1 cellular context compared by ENCODE assay signal in genomic region chr12:108090107-108090899, GRCh38.
TF ChIP-seq lines count a peak whose summit lies in the region.

No MANE protein-coding gene starts in this region.

TF ChIP-seq in WTC11, 78 proteins besides CTCF, POLR2A, EP300 and RAD21 (continued from another document):
- TF ChIP-seq ZSCAN18 (CRISPR knock-in tag; IDR thresholded peaks at IDR 0.05): no peak
- no peak for TF ChIP-seq ZNF512 (CRISPR knock-in tag; IDR thresholded peaks at IDR 0.05; ENCODE audit: borderline replicate concordance)
- no peak for TF ChIP-seq ELF4 (CRISPR knock-in tag; IDR thresholded peaks at IDR 0.05; ENCODE audit: low read depth)
- no peak for TF ChIP-seq PRRX2 (CRISPR knock-in tag; IDR thresholded peaks at IDR 0.05)
- TF ChIP-seq SP1 (CRISPR knock-in tag; conservative IDR thresholded peaks at IDR 0.05): no peak
- no peak for TF ChIP-seq ZNF423 (CRISPR knock-in tag; IDR thresholded peaks at IDR 0.05)
